Comparison of ENCODE assay signal across 8 cellular contexts in genomic region chr9:33813712-33814641, GRCh38. TPM values are rescaled to one million over a fixed set of nuclear protein-coding genes. Genes with fewer than 3 reads are reported as not detected.
DNase-seq lines count a peak whose midpoint lies in the region; ATAC-seq and TF ChIP-seq lines count a peak whose summit lies in the region.

No MANE protein-coding gene starts in this region.

- ATAC-seq in heart right ventricle (no peak), activated B cell treated with CpG ODN at 0.5 μM for 24 hours (ENCODE audit: low read depth) (peak; percentile 6), foreskin keratinocyte (peak; percentile 64), GM21619 (IDR thresholded peaks at IDR 0.05; ENCODE audit: unreplicated experiment) (no peak)

- H3K4me1 ChIP-seq in heart right ventricle (peaks cover 6 to 37% (median 27%) of the 10 kb centered on the region in 9 donors), foreskin keratinocyte (peaks cover 20% of the 10 kb centered on the region)

- CTCF ChIA-PET in activated B cell treated with CpG ODN at 0.5 μM for 24 hours (lab: Charles Lee), result interaction anchor here (0.8 to 4.3 kb wide), 14 partner anchors 11 to 527 kb away, joined by 3 to 77 read pairs (median 5); no protein-coding TSS in a partner anchor

- peak; percentile 55 to 83 (median 76) for TF ChIP-seq CTCF in heart right ventricle (IDR thresholded peaks at IDR 0.05)
- TF ChIP-seq CTCF in activated B cell treated with CpG ODN at 0.5 μM for 24 hours (IDR thresholded peaks at IDR 0.05), result no peak
- TF ChIP-seq CTCF in foreskin keratinocyte (conservative IDR thresholded peaks at IDR 0.05), result peak; percentile 91

- no peaks in the 10 kb centered on the region for H3K27me3 ChIP-seq in heart right ventricle
- H3K27me3 ChIP-seq in foreskin keratinocyte, result no peaks in the 10 kb centered on the region

- intact Hi-C loops in heart right ventricle (cut with DNase I), result loop anchor here in 8 of 10 donors (1.0 to 10.0 kb wide), 8 partner anchors 38 to 441 kb away; no protein-coding TSS in a partner anchor
- intact Hi-C loops in cardiac septum (cut with DNase I), result no loop called here
- intact Hi-C loops in activated B cell treated with CpG ODN at 0.5 μM for 24 hours (cut with micrococcal nuclease), result loop anchor here (1.0 to 10.0 kb wide), 4 partner anchors 38 to 2001 kb away; partner anchors contain the start of genes HINT2 and SPAG8

- H3K9me3 ChIP-seq in heart right ventricle, result no peaks in the 10 kb centered on the region

- H3K4me3 Mint-ChIP-seq in activated B cell treated with CpG ODN at 0.5 μM for 24 hours, result peak overlapping the region; percentile 24

- H3K4me3 ChIP-seq in heart right ventricle, result no peak overlapping the region

- no peaks in the 10 kb centered on the region for H3K9me3 Mint-ChIP-seq in activated B cell treated with CpG ODN at 0.5 μM for 24 hours

- H3K27ac ChIP-seq in heart right ventricle (peak overlapping the region in 9 of 10 donors; percentile 0 to 100 (median 46)), foreskin keratinocyte (peak overlapping the region; percentile 19)

- no peak for DNase-seq in heart right ventricle
- DNase-seq in cardiac septum (ENCODE audit: low spot score), result no peak
- DNase-seq in NAMALWA (ENCODE audit: low spot score), result peak; percentile 83
- DNase-seq in activated B cell treated with CpG ODN at 0.5 μM for 24 hours, result no peak
- DNase-seq in foreskin keratinocyte, result peak; percentile 82 to 90
- peak; percentile 98 for DNase-seq in renal cortical epithelial cell (ENCODE audit: low read depth)
- no peak for DNase-seq in GOT3 (lab: John Stamatoyannopoulos, UW)

- peaks cover 38% of the 10 kb centered on the region for H3K4me1 Mint-ChIP-seq in activated B cell treated with CpG ODN at 0.5 μM for 24 hours

- H3K27ac Mint-ChIP-seq in activated B cell treated with CpG ODN at 0.5 μM for 24 hours, result peak overlapping the region; percentile 98

- no peaks in the 10 kb centered on the region for H3K27me3 Mint-ChIP-seq in activated B cell treated with CpG ODN at 0.5 μM for 24 hours

- peaks cover 4% of the 10 kb centered on the region for H3K36me3 Mint-ChIP-seq in activated B cell treated with CpG ODN at 0.5 μM for 24 hours (ENCODE audit: low read depth)

- POLR2A ChIA-PET in activated B cell treated with CpG ODN at 0.5 μM for 24 hours (lab: Charles Lee), result interaction anchor here (0.7 to 1.3 kb wide), 12 partner anchors 23 to 678 kb away, joined by 3 to 11 read pairs (median 4); partner anchors contain the start of gene UBAP2

- no peaks in the 10 kb centered on the region for H3K36me3 ChIP-seq in heart right ventricle

- WGBS in heart right ventricle, 2 donors, result 64 to 65% methylated on average over 8 of the region's 8 CpGs

RNA-seq across cellular contexts. Expression of gene UBE2R2, which starts 3.0 kb away (rescaled TPM):
- 10 to 100 TPM; 38.8 to 47.9 (median 41.5) TPM for total RNA-seq in heart right ventricle
- 10 to 100 TPM; 15.8 to 21.6 TPM for polyA plus RNA-seq in heart right ventricle
- 38.8 TPM for total RNA-seq in cardiac septum
- 28.5 and 28.9 TPM in 2 replicates for total RNA-seq in activated B cell treated with CpG ODN at 0.5 μM for 24 hours
- total RNA-seq in foreskin keratinocyte, result 28.7 and 31.1 TPM in 2 replicates
- 24.7 and 25.4 TPM in 2 replicates for polyA plus RNA-seq in foreskin keratinocyte
- total RNA-seq in renal cortical epithelial cell, result 13.7 and 39.7 TPM in 2 replicates

RNA-seq across cellular contexts. Expression of gene PRSS3, which starts 18.6 kb away (rescaled TPM):
- total RNA-seq in heart right ventricle, result 1 to 10 TPM in 1 of 10 donors, under 1 TPM in 6, not detected in 3; 0.31 to 1.0 (median 0.77) TPM
- polyA plus RNA-seq in heart right ventricle, result under 1 TPM in 1 of 2 donors, not detected in 1; 0.07 TPM
- total RNA-seq in cardiac septum, result not detected
- total RNA-seq in activated B cell treated with CpG ODN at 0.5 μM for 24 hours, result not detected in 2 replicates
- total RNA-seq in foreskin keratinocyte, result 89.9 and 199 TPM in 2 replicates
- 127 and 247 TPM in 2 replicates for polyA plus RNA-seq in foreskin keratinocyte
- total RNA-seq in renal cortical epithelial cell, result 0.45 and 1.6 TPM in 2 replicates

Comparison
In these comparisons a context has a peak if more than half of its experiments do, and no peak if none do; other contexts are left out.
1. ATAC-seq: peak in activated B cell treated with CpG ODN at 0.5 μM for 24 hours (single experiment) and foreskin keratinocyte (single experiment); none in heart right ventricle (0 of 8) and GM21619 (single experiment).
2. DNase-seq: peak in NAMALWA (single experiment), foreskin keratinocyte (2 of 2) and renal cortical epithelial cell (single experiment); none in heart right ventricle (0 of 2), cardiac septum (single experiment), activated B cell treated with CpG ODN at 0.5 μM for 24 hours (single experiment) and GOT3 (single experiment).
3. RNA of gene PRSS3, which starts 18.6 kb away (total RNA-seq): 89.9 to 199 TPM in foreskin keratinocyte; 0.31 to 1.0 TPM in heart right ventricle, 0.45 to 1.6 TPM in renal cortical epithelial cell, not detected in cardiac septum (single experiment) and not detected in activated B cell treated with CpG ODN at 0.5 μM for 24 hours; every median in the first group is over 10 times any median in the second.